Comparison of ENCODE assay signal across 36 cellular contexts in genomic region chr1:186915555-186915954, GRCh38.
DNase-seq lines count a peak whose midpoint lies in the region; ATAC-seq and TF ChIP-seq lines count a peak whose summit lies in the region.
"Had no signal": no experiment of that assay in that cellular context is flagged by ENCODE, and none has a peak within 500 bp of the region (broad histone marks: within the 10 kb centered on the region; RNA-seq: fewer than 3 reads in every experiment).

No MANE protein-coding gene starts in this region.

- in situ Hi-C loops in Panc1 (cut with HindIII; ENCODE audit: low pct_unique_long_range_greater_than_20kb, low sequenced_read_pairs), result no loop called here

- intact Hi-C loops in heart right ventricle (cut with DNase I), result loop anchor here in 1 of 10 donors (10.0 kb wide), 1 partner anchor 171 kb away; no protein-coding TSS in a partner anchor
- intact Hi-C loops in left cardiac atrium (cut with DNase I), result no loop called here
- intact Hi-C loops in Panc1 (cut with micrococcal nuclease; ENCODE audit: unreplicated experiment), result loop anchor here (5.0 kb wide), 1 partner anchor 67 kb away; no protein-coding TSS in a partner anchor
- intact Hi-C loops in upper lobe of right lung (cut with DNase I), result no loop called here

- BruUV-seq in Panc1 (replicated peaks; lab: Mats Ljungman, UMichigan), result no TSS peak

- H3K27ac ChIP-seq in heart right ventricle (no peak overlapping the region), Panc1 (ENCODE audit: low read length) (no peak overlapping the region), upper lobe of right lung (no peak overlapping the region)
- H3K27ac ChIP-seq: coronary artery, gastrocnemius medialis, psoas muscle, stomach, tibial artery, VCaP had no signal

- H3K4me1 ChIP-seq in heart right ventricle, result no peaks in the 10 kb centered on the region
- H3K4me1 ChIP-seq in Panc1 (ENCODE audit: control insufficient read depth, insufficient read depth, low read length), result no peaks in the 10 kb centered on the region
- H3K4me1 ChIP-seq in upper lobe of right lung, result no peaks in the 10 kb centered on the region
- H3K4me1 ChIP-seq: gastrocnemius medialis, psoas muscle, tibial artery had no signal

- H3K36me3 Mint-ChIP-seq in T-cell, result no peaks in the 10 kb centered on the region
- H3K36me3 Mint-ChIP-seq in activated naive CD4-positive, alpha-beta T cell treated with anti-CD3 and anti-CD28 coated beads, Interleukin-2, amount 50 U/mL, for 72 hours, result no peaks in the 10 kb centered on the region
- H3K36me3 Mint-ChIP-seq: naive thymus-derived CD8-positive, alpha-beta T cell had no signal

- no peak overlapping the region for H3K4me3 Mint-ChIP-seq in T-cell
- H3K4me3 Mint-ChIP-seq: activated CD4-positive, alpha-beta T cell treated with anti-CD3 and anti-CD28 coated beads for 36 hours; effector memory CD8-positive, alpha-beta T cell; naive thymus-derived CD8-positive, alpha-beta T cell had no signal

- H3K27me3 ChIP-seq in heart right ventricle, result no peaks in the 10 kb centered on the region
- no peaks in the 10 kb centered on the region for H3K27me3 ChIP-seq in Panc1 (ENCODE audit: control insufficient read depth, insufficient read depth, low read length)
- H3K27me3 ChIP-seq in upper lobe of right lung, result no peaks in the 10 kb centered on the region
- H3K27me3 ChIP-seq: gastrocnemius medialis, MG63, stomach, tibial artery had no signal

- POLR2A ChIA-PET in Panc1 (lab: Charles Lee) (interaction anchor here (0.5 kb wide), 1 partner anchor 449 kb away, joined by 3 read pairs; no protein-coding TSS in a partner anchor), T-cell (lab: Charles Lee) (no interaction called here)

- DNase-seq in heart right ventricle (no peak), left cardiac atrium (no peak), Panc1 (ENCODE audit: low read depth, low spot score) (no peak), dermis microvascular lymphatic vessel endothelial cell (ENCODE audit: low read depth in 2 of 2) (peak; percentile 25 to 30), upper lobe of right lung (no peak), T-cell (no peak), cerebellum (ENCODE audit: low spot score) (no peak)
- no peak for DNase-seq in activated naive CD4-positive, alpha-beta T cell treated with anti-CD3 and anti-CD28 coated beads, Interleukin-2, amount 50 U/mL, for 72 hours (ENCODE audit: low spot score in 2 of 2)
- DNase-seq: ACHN; activated CD4-positive, alpha-beta T cell treated with anti-CD3 and anti-CD28 coated beads for 36 hours; activated naive CD4-positive, alpha-beta T cell treated with anti-CD3 and anti-CD28 coated beads, Interleukin-2, amount 50 U/mL, for 16 hours; activated T-cell treated with anti-CD3 and anti-CD28 coated beads for 4 hours; amniotic stem cell; DMS79 treated with DMSO at 0.1 percent for 48 hours; effector memory CD8-positive, alpha-beta T cell; gastrocnemius medialis; GF-D8; hippocampal formation; KBM-7; MG63; naive thymus-derived CD8-positive, alpha-beta T cell; NCI-H1417; NCI-H2081; NCI-H524 treated with DMSO at 0.1 percent for 48 hours; nucleus accumbens; psoas muscle; SHP77; stimulated activated CD4-positive, alpha-beta T cell treated with anti-CD3 and anti-CD28 coated beads, Interleukin-2, amount 100 ng/mL, for 48 hours; stomach; SW 1271; T-helper 9 cell; tibial artery had no signal

- CTCF ChIA-PET in Panc1 (lab: Charles Lee), result no interaction called here
- CTCF ChIA-PET in T-cell (lab: Charles Lee), result no interaction called here

- H3K36me3 ChIP-seq in heart right ventricle (peaks cover 0 to 8% (median 0%) of the 10 kb centered on the region in 9 donors), Panc1 (ENCODE audit: control insufficient read depth, insufficient read depth, low read length) (no peaks in the 10 kb centered on the region), upper lobe of right lung (no peaks in the 10 kb centered on the region)
- H3K36me3 ChIP-seq: gastrocnemius medialis, tibial artery had no signal

- H3K4me1 Mint-ChIP-seq in T-cell, result no peaks in the 10 kb centered on the region
- H3K4me1 Mint-ChIP-seq: activated CD4-positive, alpha-beta T cell treated with anti-CD3 and anti-CD28 coated beads for 36 hours; naive thymus-derived CD8-positive, alpha-beta T cell had no signal

- no peaks in the 10 kb centered on the region for H3K9me3 Mint-ChIP-seq in T-cell
- H3K9me3 Mint-ChIP-seq in activated naive CD4-positive, alpha-beta T cell treated with anti-CD3 and anti-CD28 coated beads, Interleukin-2, amount 50 U/mL, for 72 hours, result no peaks in the 10 kb centered on the region
- H3K9me3 Mint-ChIP-seq: activated T-helper 2 cell treated with anti-CD3 and anti-CD28 coated beads, Interferon-gamma antibody, Interleukin-2, Interleukin-4, amounts not matched to agents 10 μg/mL and 5 μg/mL and 100 μg/mL, durations not matched to agents 14 hours and 24 hours and 36 hours; naive thymus-derived CD8-positive, alpha-beta T cell had no signal

- ATAC-seq in heart right ventricle (no peak), left cardiac atrium (no peak), Panc1 (no peak), upper lobe of right lung (no peak), T-cell (replicated peaks in 1 of 4) (no peak)
- ATAC-seq in activated naive CD4-positive, alpha-beta T cell treated with anti-CD3 and anti-CD28 coated beads, Interleukin-2, amount 50 U/mL, for 72 hours, result no peak
- ATAC-seq: activated CD4-positive, alpha-beta T cell treated with anti-CD3 and anti-CD28 coated beads for 36 hours; effector memory CD8-positive, alpha-beta T cell; gastrocnemius medialis; naive thymus-derived CD8-positive, alpha-beta T cell; psoas muscle; sciatic nerve had no signal

- H3K27ac Mint-ChIP-seq in T-cell, result no peak overlapping the region
- no peak overlapping the region for H3K27ac Mint-ChIP-seq in activated naive CD4-positive, alpha-beta T cell treated with anti-CD3 and anti-CD28 coated beads, Interleukin-2, amount 50 U/mL, for 72 hours
- H3K27ac Mint-ChIP-seq: activated CD4-positive, alpha-beta T cell treated with anti-CD3 and anti-CD28 coated beads for 36 hours; activated T-helper 2 cell treated with anti-CD3 and anti-CD28 coated beads, Interferon-gamma antibody, Interleukin-2, Interleukin-4, amounts not matched to agents 10 μg/mL and 5 μg/mL and 100 μg/mL, durations not matched to agents 14 hours and 24 hours and 36 hours; effector memory CD8-positive, alpha-beta T cell; naive thymus-derived CD8-positive, alpha-beta T cell had no signal

- H3K4me3 ChIP-seq in heart right ventricle (no peak overlapping the region), Panc1 (ENCODE audit: low read depth in 2 of 2, low read length in 2 of 2) (no peak overlapping the region), upper lobe of right lung (no peak overlapping the region)
- H3K4me3 ChIP-seq: coronary artery, gastrocnemius medialis, MG63, psoas muscle, stomach, tibial artery had no signal

- 58 to 61% methylated on average over 4 of the region's 4 CpGs for WGBS in heart right ventricle, 2 donors

- no peaks in the 10 kb centered on the region for H3K9me3 ChIP-seq in heart right ventricle
- no peaks in the 10 kb centered on the region for H3K9me3 ChIP-seq in Panc1 (ENCODE audit: control insufficient read depth, insufficient read depth, low read depth, low read length)
- H3K9me3 ChIP-seq in upper lobe of right lung, result no peaks in the 10 kb centered on the region
- H3K9me3 ChIP-seq: gastrocnemius medialis, MG63, psoas muscle, stomach, tibial artery had no signal

- H3K27me3 Mint-ChIP-seq in T-cell, result no peaks in the 10 kb centered on the region
- H3K27me3 Mint-ChIP-seq: activated CD4-positive, alpha-beta T cell treated with anti-CD3 and anti-CD28 coated beads for 36 hours; effector memory CD8-positive, alpha-beta T cell; naive thymus-derived CD8-positive, alpha-beta T cell had no signal

- TF ChIP-seq CTCF in heart right ventricle (IDR thresholded peaks at IDR 0.05) (peak in 5 of 9 donors; percentile 15 to 35 (median 26)), Panc1 (IDR thresholded peaks at IDR 0.05) (peak; percentile 20; the same call in 1 of the 2 replicates), upper lobe of right lung (IDR thresholded peaks at IDR 0.05) (peak; percentile 6)

Comparison
In these comparisons a context has a peak if more than half of its experiments do, and no peak if none do; other contexts are left out.
1. DNase-seq: peak in dermis microvascular lymphatic vessel endothelial cell (2 of 2); none in heart right ventricle (0 of 2), left cardiac atrium (single experiment), Panc1 (single experiment), upper lobe of right lung (single experiment), T-cell (0 of 34), activated naive CD4-positive, alpha-beta T cell treated with anti-CD3 and anti-CD28 coated beads, Interleukin-2, amount 50 U/mL, for 72 hours (0 of 2) and cerebellum (single experiment).
2. Peak in every context shown above with its lines, with median percentiles within 50 percentile points of each other: CTCF ChIP-seq.